Comparison of ENCODE assay signal across 19 cellular contexts in genomic region chr1:198212126-198212525, GRCh38.
"Had no signal": no experiment of that assay in that cellular context is flagged by ENCODE, and none has a peak within 500 bp of the region (broad histone marks: within the 10 kb centered on the region; RNA-seq: fewer than 3 reads in every experiment).

No MANE protein-coding gene starts in this region.

- DNase-seq: cortex of kidney; dorsolateral prefrontal cortex; effector CD8-positive, alpha-beta T cell; gastrocnemius medialis; heart right ventricle; islet precursor cell; mucosa of descending colon; naive thymus-derived CD8-positive, alpha-beta T cell; retina; right lobe of liver; stimulated activated CD4-positive, alpha-beta T cell treated with anti-CD3 and anti-CD28 coated beads, Interleukin-4, amount 100 ng/mL, for 24 hours; stimulated activated naive B cell treated with anti-CD40 and anti-IgM and Interleukin-4, amounts not matched to agents 10 μg/mL and 1 μg/mL and 100 μg/mL, for 72 hours; stimulated activated naive CD8-positive, alpha-beta T cell treated with anti-CD3 and anti-CD28 coated beads, Interleukin-15, amount 100 ng/mL, for 72 hours; testis; transverse colon had no signal

- H3K36me3 ChIP-seq: gastrocnemius medialis, left lung, right lobe of liver had no signal

- H3K9ac ChIP-seq: parathyroid adenoma had no signal

- H3K27me3 Mint-ChIP-seq: central memory CD8-positive, alpha-beta T cell; naive thymus-derived CD8-positive, alpha-beta T cell; stimulated activated naive B cell treated with anti-CD40 and anti-IgM and Interleukin-4, amounts not matched to agents 10 μg/mL and 1 μg/mL and 100 μg/mL, for 72 hours; stimulated activated naive CD8-positive, alpha-beta T cell treated with anti-CD3 and anti-CD28 coated beads, Interleukin-15, amount 100 ng/mL, for 72 hours had no signal

- H3K27me3 ChIP-seq: dorsolateral prefrontal cortex, gastrocnemius medialis, heart right ventricle, left lung, right lobe of liver, testis, transverse colon had no signal

- H3K9me3 ChIP-seq: testis had no signal

- H3K4me1 ChIP-seq: gastrocnemius medialis, parathyroid adenoma, psoas muscle, right lobe of liver, testis had no signal

- H3K4me3 Mint-ChIP-seq: central memory CD8-positive, alpha-beta T cell; naive thymus-derived CD8-positive, alpha-beta T cell; stimulated activated naive B cell treated with anti-CD40 and anti-IgM and Interleukin-4, amounts not matched to agents 10 μg/mL and 1 μg/mL and 100 μg/mL, for 72 hours; stimulated activated naive CD8-positive, alpha-beta T cell treated with anti-CD3 and anti-CD28 coated beads, Interleukin-15, amount 100 ng/mL, for 72 hours had no signal

- ATAC-seq: gastrocnemius medialis; mucosa of descending colon; naive thymus-derived CD8-positive, alpha-beta T cell; stimulated activated naive B cell treated with anti-CD40 and anti-IgM and Interleukin-4, amounts not matched to agents 10 μg/mL and 1 μg/mL and 100 μg/mL, for 72 hours had no signal

- H3K27ac Mint-ChIP-seq: stimulated activated naive B cell treated with anti-CD40 and anti-IgM and Interleukin-4, amounts not matched to agents 10 μg/mL and 1 μg/mL and 100 μg/mL, for 72 hours; stimulated activated naive CD8-positive, alpha-beta T cell treated with anti-CD3 and anti-CD28 coated beads, Interleukin-15, amount 100 ng/mL, for 72 hours had no signal

- H2AFZ ChIP-seq: parathyroid adenoma had no signal

- H3K4me3 ChIP-seq: dorsolateral prefrontal cortex, gastrocnemius medialis, heart right ventricle, left lung, mucosa of descending colon, psoas muscle, right lobe of liver, testis, transverse colon had no signal

- H3K27ac ChIP-seq: dorsolateral prefrontal cortex, gastrocnemius medialis, heart right ventricle, left lung, parathyroid adenoma, psoas muscle, right lobe of liver, testis, transverse colon had no signal
